In the genomic region with DNA sequence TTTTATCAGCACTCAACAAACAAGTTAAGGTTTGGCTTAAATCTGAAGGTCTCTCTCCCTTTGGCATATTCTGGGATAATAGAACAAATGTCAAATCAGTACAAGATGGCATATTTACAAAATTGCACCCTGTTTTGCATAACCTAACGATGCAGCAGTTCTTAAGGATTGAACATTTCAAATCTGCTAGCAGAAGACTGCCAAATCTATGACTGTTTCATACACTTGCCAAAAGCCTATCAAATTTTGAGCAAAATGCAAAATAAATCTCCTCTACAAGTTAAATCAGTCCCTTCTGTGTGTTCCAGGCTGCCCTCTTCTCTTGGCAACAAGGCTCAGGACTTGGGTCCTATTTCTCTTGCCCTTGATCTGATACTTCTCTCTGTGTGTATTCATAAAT, we compare ENCODE assay signal across 1 cellular context.
TF ChIP-seq lines count a peak whose summit lies in the region.

No MANE protein-coding gene starts in this region.

TF ChIP-seq in H1, 55 proteins besides CTCF, POLR2A, EP300 and RAD21:
- TF ChIP-seq, protein P1, sequence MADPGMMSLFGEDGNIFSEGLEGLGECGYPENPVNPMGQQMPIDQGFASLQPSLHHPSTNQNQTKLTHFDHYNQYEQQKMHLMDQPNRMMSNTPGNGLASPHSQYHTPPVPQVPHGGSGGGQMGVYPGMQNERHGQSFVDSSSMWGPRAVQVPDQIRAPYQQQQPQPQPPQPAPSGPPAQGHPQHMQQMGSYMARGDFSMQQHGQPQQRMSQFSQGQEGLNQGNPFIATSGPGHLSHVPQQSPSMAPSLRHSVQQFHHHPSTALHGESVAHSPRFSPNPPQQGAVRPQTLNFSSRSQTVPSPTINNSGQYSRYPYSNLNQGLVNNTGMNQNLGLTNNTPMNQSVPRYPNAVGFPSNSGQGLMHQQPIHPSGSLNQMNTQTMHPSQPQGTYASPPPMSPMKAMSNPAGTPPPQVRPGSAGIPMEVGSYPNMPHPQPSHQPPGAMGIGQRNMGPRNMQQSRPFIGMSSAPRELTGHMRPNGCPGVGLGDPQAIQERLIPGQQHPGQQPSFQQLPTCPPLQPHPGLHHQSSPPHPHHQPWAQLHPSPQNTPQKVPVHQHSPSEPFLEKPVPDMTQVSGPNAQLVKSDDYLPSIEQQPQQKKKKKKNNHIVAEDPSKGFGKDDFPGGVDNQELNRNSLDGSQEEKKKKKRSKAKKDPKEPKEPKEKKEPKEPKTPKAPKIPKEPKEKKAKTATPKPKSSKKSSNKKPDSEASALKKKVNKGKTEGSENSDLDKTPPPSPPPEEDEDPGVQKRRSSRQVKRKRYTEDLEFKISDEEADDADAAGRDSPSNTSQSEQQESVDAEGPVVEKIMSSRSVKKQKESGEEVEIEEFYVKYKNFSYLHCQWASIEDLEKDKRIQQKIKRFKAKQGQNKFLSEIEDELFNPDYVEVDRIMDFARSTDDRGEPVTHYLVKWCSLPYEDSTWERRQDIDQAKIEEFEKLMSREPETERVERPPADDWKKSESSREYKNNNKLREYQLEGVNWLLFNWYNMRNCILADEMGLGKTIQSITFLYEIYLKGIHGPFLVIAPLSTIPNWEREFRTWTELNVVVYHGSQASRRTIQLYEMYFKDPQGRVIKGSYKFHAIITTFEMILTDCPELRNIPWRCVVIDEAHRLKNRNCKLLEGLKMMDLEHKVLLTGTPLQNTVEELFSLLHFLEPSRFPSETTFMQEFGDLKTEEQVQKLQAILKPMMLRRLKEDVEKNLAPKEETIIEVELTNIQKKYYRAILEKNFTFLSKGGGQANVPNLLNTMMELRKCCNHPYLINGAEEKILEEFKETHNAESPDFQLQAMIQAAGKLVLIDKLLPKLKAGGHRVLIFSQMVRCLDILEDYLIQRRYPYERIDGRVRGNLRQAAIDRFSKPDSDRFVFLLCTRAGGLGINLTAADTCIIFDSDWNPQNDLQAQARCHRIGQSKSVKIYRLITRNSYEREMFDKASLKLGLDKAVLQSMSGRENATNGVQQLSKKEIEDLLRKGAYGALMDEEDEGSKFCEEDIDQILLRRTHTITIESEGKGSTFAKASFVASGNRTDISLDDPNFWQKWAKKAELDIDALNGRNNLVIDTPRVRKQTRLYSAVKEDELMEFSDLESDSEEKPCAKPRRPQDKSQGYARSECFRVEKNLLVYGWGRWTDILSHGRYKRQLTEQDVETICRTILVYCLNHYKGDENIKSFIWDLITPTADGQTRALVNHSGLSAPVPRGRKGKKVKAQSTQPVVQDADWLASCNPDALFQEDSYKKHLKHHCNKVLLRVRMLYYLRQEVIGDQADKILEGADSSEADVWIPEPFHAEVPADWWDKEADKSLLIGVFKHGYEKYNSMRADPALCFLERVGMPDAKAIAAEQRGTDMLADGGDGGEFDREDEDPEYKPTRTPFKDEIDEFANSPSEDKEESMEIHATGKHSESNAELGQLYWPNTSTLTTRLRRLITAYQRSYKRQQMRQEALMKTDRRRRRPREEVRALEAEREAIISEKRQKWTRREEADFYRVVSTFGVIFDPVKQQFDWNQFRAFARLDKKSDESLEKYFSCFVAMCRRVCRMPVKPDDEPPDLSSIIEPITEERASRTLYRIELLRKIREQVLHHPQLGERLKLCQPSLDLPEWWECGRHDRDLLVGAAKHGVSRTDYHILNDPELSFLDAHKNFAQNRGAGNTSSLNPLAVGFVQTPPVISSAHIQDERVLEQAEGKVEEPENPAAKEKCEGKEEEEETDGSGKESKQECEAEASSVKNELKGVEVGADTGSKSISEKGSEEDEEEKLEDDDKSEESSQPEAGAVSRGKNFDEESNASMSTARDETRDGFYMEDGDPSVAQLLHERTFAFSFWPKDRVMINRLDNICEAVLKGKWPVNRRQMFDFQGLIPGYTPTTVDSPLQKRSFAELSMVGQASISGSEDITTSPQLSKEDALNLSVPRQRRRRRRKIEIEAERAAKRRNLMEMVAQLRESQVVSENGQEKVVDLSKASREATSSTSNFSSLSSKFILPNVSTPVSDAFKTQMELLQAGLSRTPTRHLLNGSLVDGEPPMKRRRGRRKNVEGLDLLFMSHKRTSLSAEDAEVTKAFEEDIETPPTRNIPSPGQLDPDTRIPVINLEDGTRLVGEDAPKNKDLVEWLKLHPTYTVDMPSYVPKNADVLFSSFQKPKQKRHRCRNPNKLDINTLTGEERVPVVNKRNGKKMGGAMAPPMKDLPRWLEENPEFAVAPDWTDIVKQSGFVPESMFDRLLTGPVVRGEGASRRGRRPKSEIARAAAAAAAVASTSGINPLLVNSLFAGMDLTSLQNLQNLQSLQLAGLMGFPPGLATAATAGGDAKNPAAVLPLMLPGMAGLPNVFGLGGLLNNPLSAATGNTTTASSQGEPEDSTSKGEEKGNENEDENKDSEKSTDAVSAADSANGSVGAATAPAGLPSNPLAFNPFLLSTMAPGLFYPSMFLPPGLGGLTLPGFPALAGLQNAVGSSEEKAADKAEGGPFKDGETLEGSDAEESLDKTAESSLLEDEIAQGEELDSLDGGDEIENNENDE (IDR thresholded peaks at IDR 0.05; ENCODE audit: insufficient replicate concordance, low read length): no peak
- TF ChIP-seq SUZ12 (IDR thresholded peaks at IDR 0.05; ENCODE audit: low read length) (no peak), SP2 (IDR thresholded peaks at IDR 0.05; ENCODE audit: low read length) (no peak), POU5F1 (IDR thresholded peaks at IDR 0.05; ENCODE audit: low read depth, low read length) (no peak), SAP30 (IDR thresholded peaks at IDR 0.05; ENCODE audit: insufficient read depth, insufficient replicate concordance, low read length) (no peak), CBX5 (IDR thresholded peaks at IDR 0.05; ENCODE audit: low read depth, low read length) (no peak), GABPA (IDR thresholded peaks at IDR 0.05; ENCODE audit: borderline replicate concordance, insufficient read depth, low read length) (no peak), RNF2 (IDR thresholded peaks at IDR 0.05; ENCODE audit: borderline replicate concordance, low read depth, low read length, missing control alignments, poor library complexity, severe bottlenecking) (no peak), SIN3A (conservative IDR thresholded peaks at IDR 0.05 in 1 of 2, IDR thresholded peaks at IDR 0.05 in 1 of 2; ENCODE audit: low read depth in 1 of 2, low read length in 2 of 2) (no peak), BACH1 (IDR thresholded peaks at IDR 0.05; ENCODE audit: low read length) (no peak), KDM5A (IDR thresholded peaks at IDR 0.05; ENCODE audit: low read length) (no peak)
